In the genomic region with DNA sequence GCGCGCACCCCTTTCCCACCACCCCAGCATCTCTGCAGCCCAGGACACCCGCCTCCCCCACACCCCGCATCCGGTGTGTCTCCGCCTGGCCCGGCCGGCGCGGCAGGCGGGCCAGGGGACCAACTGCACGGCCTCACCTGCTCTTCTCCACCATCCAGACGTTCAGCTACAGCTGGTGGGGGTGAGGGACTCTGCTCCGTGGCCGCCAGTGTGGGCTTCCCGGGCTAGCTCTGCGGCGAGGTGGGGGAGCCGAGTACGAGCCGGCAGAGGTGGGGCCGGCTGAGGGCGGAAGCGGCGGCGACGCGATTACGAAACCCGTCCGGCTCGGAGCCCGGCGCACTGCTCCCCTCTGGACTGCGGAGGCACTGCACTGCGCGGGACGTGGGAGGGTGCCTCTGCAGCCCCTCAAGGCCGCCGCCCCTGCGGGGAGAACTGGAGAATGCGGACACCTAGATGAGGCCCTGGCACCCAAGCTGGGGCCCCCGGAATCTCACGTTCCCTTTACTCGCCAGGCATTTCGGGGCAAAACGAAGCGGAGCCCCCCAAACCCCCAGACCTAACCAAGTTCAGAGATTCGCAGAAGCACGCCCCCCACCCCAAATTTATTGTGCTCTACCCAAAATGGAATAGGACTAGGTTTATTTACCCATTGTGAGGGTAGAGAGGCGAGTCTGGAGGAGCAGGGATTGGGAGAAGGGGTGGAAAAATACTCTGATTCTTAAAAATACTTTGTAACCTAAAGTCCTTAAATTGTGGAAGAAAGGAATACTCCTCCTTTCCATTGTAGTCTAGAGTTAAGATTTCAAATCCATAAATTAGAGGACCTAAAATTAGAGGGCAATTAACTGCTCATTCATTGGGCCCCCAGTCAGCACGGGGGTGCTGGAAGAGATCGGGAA, we compare ENCODE assay signal across 1 cellular context.
TF ChIP-seq lines count a peak whose summit lies in the region.

A gene with protein sequence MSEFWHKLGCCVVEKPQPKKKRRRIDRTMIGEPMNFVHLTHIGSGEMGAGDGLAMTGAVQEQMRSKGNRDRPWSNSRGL (minus strand): TSS at position 281 of the 899 bp plus-strand sequence. CDS start 3,892 bp downstream, outside the sequence.

TF ChIP-seq in K562, 482 proteins besides CTCF, POLR2A, EP300 and RAD21 (continued from another document and continues in another):
- TF ChIP-seq, protein P1, sequence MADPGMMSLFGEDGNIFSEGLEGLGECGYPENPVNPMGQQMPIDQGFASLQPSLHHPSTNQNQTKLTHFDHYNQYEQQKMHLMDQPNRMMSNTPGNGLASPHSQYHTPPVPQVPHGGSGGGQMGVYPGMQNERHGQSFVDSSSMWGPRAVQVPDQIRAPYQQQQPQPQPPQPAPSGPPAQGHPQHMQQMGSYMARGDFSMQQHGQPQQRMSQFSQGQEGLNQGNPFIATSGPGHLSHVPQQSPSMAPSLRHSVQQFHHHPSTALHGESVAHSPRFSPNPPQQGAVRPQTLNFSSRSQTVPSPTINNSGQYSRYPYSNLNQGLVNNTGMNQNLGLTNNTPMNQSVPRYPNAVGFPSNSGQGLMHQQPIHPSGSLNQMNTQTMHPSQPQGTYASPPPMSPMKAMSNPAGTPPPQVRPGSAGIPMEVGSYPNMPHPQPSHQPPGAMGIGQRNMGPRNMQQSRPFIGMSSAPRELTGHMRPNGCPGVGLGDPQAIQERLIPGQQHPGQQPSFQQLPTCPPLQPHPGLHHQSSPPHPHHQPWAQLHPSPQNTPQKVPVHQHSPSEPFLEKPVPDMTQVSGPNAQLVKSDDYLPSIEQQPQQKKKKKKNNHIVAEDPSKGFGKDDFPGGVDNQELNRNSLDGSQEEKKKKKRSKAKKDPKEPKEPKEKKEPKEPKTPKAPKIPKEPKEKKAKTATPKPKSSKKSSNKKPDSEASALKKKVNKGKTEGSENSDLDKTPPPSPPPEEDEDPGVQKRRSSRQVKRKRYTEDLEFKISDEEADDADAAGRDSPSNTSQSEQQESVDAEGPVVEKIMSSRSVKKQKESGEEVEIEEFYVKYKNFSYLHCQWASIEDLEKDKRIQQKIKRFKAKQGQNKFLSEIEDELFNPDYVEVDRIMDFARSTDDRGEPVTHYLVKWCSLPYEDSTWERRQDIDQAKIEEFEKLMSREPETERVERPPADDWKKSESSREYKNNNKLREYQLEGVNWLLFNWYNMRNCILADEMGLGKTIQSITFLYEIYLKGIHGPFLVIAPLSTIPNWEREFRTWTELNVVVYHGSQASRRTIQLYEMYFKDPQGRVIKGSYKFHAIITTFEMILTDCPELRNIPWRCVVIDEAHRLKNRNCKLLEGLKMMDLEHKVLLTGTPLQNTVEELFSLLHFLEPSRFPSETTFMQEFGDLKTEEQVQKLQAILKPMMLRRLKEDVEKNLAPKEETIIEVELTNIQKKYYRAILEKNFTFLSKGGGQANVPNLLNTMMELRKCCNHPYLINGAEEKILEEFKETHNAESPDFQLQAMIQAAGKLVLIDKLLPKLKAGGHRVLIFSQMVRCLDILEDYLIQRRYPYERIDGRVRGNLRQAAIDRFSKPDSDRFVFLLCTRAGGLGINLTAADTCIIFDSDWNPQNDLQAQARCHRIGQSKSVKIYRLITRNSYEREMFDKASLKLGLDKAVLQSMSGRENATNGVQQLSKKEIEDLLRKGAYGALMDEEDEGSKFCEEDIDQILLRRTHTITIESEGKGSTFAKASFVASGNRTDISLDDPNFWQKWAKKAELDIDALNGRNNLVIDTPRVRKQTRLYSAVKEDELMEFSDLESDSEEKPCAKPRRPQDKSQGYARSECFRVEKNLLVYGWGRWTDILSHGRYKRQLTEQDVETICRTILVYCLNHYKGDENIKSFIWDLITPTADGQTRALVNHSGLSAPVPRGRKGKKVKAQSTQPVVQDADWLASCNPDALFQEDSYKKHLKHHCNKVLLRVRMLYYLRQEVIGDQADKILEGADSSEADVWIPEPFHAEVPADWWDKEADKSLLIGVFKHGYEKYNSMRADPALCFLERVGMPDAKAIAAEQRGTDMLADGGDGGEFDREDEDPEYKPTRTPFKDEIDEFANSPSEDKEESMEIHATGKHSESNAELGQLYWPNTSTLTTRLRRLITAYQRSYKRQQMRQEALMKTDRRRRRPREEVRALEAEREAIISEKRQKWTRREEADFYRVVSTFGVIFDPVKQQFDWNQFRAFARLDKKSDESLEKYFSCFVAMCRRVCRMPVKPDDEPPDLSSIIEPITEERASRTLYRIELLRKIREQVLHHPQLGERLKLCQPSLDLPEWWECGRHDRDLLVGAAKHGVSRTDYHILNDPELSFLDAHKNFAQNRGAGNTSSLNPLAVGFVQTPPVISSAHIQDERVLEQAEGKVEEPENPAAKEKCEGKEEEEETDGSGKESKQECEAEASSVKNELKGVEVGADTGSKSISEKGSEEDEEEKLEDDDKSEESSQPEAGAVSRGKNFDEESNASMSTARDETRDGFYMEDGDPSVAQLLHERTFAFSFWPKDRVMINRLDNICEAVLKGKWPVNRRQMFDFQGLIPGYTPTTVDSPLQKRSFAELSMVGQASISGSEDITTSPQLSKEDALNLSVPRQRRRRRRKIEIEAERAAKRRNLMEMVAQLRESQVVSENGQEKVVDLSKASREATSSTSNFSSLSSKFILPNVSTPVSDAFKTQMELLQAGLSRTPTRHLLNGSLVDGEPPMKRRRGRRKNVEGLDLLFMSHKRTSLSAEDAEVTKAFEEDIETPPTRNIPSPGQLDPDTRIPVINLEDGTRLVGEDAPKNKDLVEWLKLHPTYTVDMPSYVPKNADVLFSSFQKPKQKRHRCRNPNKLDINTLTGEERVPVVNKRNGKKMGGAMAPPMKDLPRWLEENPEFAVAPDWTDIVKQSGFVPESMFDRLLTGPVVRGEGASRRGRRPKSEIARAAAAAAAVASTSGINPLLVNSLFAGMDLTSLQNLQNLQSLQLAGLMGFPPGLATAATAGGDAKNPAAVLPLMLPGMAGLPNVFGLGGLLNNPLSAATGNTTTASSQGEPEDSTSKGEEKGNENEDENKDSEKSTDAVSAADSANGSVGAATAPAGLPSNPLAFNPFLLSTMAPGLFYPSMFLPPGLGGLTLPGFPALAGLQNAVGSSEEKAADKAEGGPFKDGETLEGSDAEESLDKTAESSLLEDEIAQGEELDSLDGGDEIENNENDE (IDR thresholded peaks at IDR 0.05; ENCODE audit: low read depth, low read length): no peak
- TF ChIP-seq SMAD1 (IDR thresholded peaks at IDR 0.05; ENCODE audit: low read depth, low read length, partially characterized antibody) (peak; percentile 63), SREBF1 (IDR thresholded peaks at IDR 0.05; ENCODE audit: borderline replicate concordance, low read depth, low read length) (no peak), MCM7 (IDR thresholded peaks at IDR 0.05) (no peak), ZBTB8A (IDR thresholded peaks at IDR 0.05; ENCODE audit: partially characterized antibody) (no peak), HLTF (IDR thresholded peaks at IDR 0.05) (no peak; the same call in 1 of the 2 replicates), HDAC8 (tag; IDR thresholded peaks at IDR 0.05) (no peak), NFIX (CRISPR knock-in tag; IDR thresholded peaks at IDR 0.05; ENCODE audit: low read depth) (no peak), ZNF444 (CRISPR knock-in tag; IDR thresholded peaks at IDR 0.05) (no peak), TGIF2 (CRISPR knock-in tag; IDR thresholded peaks at IDR 0.05) (0 out of 2 replicates have a peak, but pooled peaks have one; percentile 15), TBL1XR1 (IDR thresholded peaks at IDR 0.05; ENCODE audit: low read length in 2 of 2) (peak in 1 of 2 experiments; percentile 86; a peak in 2 of 4 replicates), ZNF146 (CRISPR knock-in tag; IDR thresholded peaks at IDR 0.05; ENCODE audit: unreplicated experiment) (no peak), CREB1 (IDR thresholded peaks at IDR 0.05) (0 out of 2 replicates have a peak, but pooled peaks have one; percentile 34), CREB1 (CRISPR knock-in tag; IDR thresholded peaks at IDR 0.05) (peak; percentile 56), POLR3G (IDR thresholded peaks at IDR 0.05; ENCODE audit: extremely low read depth, insufficient read length, insufficient replicate concordance) (no peak), CREM (IDR thresholded peaks at IDR 0.05; ENCODE audit: low read depth) (peak; percentile 78), PCBP1 (IDR thresholded peaks at IDR 0.05; ENCODE audit: low read depth, low read length, poor library complexity, severe bottlenecking) (peak; percentile 92), L3MBTL2 (IDR thresholded peaks at IDR 0.05) (no peak), ZNF764 (CRISPR knock-in tag; IDR thresholded peaks at IDR 0.05; ENCODE audit: low read depth) (no peak), DACH1 (IDR thresholded peaks at IDR 0.05; ENCODE audit: partially characterized antibody) (peak; percentile 82), ARID1B (IDR thresholded peaks at IDR 0.05) (peak; percentile 79), ZNF124 (CRISPR knock-in tag; IDR thresholded peaks at IDR 0.05) (no peak), EP400 (IDR thresholded peaks at IDR 0.05) (peak; percentile 85), HNRNPK (IDR thresholded peaks at IDR 0.05; ENCODE audit: low read depth, low read length, poor library complexity, severe bottlenecking) (no peak), FOXM1 (IDR thresholded peaks at IDR 0.05; ENCODE audit: low read depth) (0 out of 2 replicates have a peak, but pooled peaks have one; percentile 7), FOXM1 (CRISPR knock-in tag; IDR thresholded peaks at IDR 0.05; ENCODE audit: low read depth) (no peak), BRF1 (IDR thresholded peaks at IDR 0.05; ENCODE audit: borderline replicate concordance, extremely low read depth, insufficient read length) (no peak), TRIM24 (IDR thresholded peaks at IDR 0.05) (peak; percentile 9 to 82; a peak in 2 of 4 replicates), ZNF282 (CRISPR knock-in tag; IDR thresholded peaks at IDR 0.05) (no peak), JUNB (CRISPR knock-in tag; conservative IDR thresholded peaks at IDR 0.05) (0 out of 2 replicates have a peak, but pooled peaks have one; percentile 31), ZBTB1 (CRISPR knock-in tag; IDR thresholded peaks at IDR 0.05; ENCODE audit: borderline replicate concordance, low read depth) (peak; percentile 77; the same call in 1 of the 2 replicates)
- TF ChIP-seq, protein P2, sequence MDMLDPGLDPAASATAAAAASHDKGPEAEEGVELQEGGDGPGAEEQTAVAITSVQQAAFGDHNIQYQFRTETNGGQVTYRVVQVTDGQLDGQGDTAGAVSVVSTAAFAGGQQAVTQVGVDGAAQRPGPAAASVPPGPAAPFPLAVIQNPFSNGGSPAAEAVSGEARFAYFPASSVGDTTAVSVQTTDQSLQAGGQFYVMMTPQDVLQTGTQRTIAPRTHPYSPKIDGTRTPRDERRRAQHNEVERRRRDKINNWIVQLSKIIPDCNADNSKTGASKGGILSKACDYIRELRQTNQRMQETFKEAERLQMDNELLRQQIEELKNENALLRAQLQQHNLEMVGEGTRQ (CRISPR knock-in tag; IDR thresholded peaks at IDR 0.05): no peak
- TF ChIP-seq, protein P3, sequence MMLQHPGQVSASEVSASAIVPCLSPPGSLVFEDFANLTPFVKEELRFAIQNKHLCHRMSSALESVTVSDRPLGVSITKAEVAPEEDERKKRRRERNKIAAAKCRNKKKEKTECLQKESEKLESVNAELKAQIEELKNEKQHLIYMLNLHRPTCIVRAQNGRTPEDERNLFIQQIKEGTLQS (IDR thresholded peaks at IDR 0.05): peak; percentile 81
- TF ChIP-seq, protein P3 (CRISPR knock-in tag; conservative IDR thresholded peaks at IDR 0.05): no peak; the same call in 1 of the 2 replicates
- TF ChIP-seq, protein P4, sequence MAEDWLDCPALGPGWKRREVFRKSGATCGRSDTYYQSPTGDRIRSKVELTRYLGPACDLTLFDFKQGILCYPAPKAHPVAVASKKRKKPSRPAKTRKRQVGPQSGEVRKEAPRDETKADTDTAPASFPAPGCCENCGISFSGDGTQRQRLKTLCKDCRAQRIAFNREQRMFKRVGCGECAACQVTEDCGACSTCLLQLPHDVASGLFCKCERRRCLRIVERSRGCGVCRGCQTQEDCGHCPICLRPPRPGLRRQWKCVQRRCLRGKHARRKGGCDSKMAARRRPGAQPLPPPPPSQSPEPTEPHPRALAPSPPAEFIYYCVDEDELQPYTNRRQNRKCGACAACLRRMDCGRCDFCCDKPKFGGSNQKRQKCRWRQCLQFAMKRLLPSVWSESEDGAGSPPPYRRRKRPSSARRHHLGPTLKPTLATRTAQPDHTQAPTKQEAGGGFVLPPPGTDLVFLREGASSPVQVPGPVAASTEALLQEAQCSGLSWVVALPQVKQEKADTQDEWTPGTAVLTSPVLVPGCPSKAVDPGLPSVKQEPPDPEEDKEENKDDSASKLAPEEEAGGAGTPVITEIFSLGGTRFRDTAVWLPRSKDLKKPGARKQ (CRISPR knock-in tag; IDR thresholded peaks at IDR 0.05): no peak
- TF ChIP-seq, protein P5, sequence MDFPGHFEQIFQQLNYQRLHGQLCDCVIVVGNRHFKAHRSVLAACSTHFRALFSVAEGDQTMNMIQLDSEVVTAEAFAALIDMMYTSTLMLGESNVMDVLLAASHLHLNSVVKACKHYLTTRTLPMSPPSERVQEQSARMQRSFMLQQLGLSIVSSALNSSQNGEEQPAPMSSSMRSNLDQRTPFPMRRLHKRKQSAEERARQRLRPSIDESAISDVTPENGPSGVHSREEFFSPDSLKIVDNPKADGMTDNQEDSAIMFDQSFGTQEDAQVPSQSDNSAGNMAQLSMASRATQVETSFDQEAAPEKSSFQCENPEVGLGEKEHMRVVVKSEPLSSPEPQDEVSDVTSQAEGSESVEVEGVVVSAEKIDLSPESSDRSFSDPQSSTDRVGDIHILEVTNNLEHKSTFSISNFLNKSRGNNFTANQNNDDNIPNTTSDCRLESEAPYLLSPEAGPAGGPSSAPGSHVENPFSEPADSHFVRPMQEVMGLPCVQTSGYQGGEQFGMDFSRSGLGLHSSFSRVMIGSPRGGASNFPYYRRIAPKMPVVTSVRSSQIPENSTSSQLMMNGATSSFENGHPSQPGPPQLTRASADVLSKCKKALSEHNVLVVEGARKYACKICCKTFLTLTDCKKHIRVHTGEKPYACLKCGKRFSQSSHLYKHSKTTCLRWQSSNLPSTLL (IDR thresholded peaks at IDR 0.05): no peak
- TF ChIP-seq, protein P6, sequence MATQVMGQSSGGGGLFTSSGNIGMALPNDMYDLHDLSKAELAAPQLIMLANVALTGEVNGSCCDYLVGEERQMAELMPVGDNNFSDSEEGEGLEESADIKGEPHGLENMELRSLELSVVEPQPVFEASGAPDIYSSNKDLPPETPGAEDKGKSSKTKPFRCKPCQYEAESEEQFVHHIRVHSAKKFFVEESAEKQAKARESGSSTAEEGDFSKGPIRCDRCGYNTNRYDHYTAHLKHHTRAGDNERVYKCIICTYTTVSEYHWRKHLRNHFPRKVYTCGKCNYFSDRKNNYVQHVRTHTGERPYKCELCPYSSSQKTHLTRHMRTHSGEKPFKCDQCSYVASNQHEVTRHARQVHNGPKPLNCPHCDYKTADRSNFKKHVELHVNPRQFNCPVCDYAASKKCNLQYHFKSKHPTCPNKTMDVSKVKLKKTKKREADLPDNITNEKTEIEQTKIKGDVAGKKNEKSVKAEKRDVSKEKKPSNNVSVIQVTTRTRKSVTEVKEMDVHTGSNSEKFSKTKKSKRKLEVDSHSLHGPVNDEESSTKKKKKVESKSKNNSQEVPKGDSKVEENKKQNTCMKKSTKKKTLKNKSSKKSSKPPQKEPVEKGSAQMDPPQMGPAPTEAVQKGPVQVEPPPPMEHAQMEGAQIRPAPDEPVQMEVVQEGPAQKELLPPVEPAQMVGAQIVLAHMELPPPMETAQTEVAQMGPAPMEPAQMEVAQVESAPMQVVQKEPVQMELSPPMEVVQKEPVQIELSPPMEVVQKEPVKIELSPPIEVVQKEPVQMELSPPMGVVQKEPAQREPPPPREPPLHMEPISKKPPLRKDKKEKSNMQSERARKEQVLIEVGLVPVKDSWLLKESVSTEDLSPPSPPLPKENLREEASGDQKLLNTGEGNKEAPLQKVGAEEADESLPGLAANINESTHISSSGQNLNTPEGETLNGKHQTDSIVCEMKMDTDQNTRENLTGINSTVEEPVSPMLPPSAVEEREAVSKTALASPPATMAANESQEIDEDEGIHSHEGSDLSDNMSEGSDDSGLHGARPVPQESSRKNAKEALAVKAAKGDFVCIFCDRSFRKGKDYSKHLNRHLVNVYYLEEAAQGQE (CRISPR knock-in tag; IDR thresholded peaks at IDR 0.05; ENCODE audit: low read depth): peak; percentile 73; the same call in 1 of the 2 replicates
